1 cellular context compared by ENCODE assay signal in the genomic region with DNA sequence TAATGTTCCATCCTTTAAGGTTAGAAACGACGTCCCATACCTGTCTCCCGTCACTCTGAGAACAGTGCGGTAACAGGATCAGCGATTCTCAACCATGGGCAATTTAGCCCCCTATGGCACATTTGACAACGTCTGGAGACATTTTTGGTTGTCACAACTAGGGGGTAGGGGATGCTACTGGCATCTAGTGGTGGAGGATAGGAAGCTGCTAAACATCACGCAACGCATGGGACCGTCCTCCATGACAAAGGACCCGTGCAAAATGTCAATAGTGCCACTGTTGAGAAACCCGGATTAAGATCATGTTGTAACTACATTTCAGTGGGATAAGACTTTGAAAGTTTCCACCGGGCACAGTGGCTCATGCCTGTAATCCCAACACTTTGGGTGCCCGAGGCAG.
A peak's percentile ranks its signal among the peaks of the same experiment; 100 is the strongest.
TF ChIP-seq lines count a peak whose summit lies in the region.

No MANE protein-coding gene starts in this region.

TF ChIP-seq in H1, 55 proteins besides CTCF, POLR2A, EP300 and RAD21 (continued from another document):
- peak; percentile 24; the same call in 1 of the 2 replicates for TF ChIP-seq CREB1 (IDR thresholded peaks at IDR 0.05)
- no peak for TF ChIP-seq ZNF274 (IDR thresholded peaks at IDR 0.05; ENCODE audit: borderline replicate concordance, extremely low read depth, low read length)
- TF ChIP-seq NRF1 (IDR thresholded peaks at IDR 0.05; ENCODE audit: low read depth, low read length): no peak
- peak in 1 of 2 experiments; percentile 35; a peak in 1 of 4 replicates for TF ChIP-seq SIN3A (conservative IDR thresholded peaks at IDR 0.05 in 1 of 2, IDR thresholded peaks at IDR 0.05 in 1 of 2; ENCODE audit: low read depth in 1 of 2, low read length in 2 of 2)
- TF ChIP-seq CBX8 (IDR thresholded peaks at IDR 0.05; ENCODE audit: borderline replicate concordance, low read depth, low read length): no peak
- peak; percentile 31; the same call in 1 of the 2 replicates for TF ChIP-seq TEAD4 (IDR thresholded peaks at IDR 0.05; ENCODE audit: low read depth, low read length)
